In genomic region chr14:68564826-68565760, GRCh38 we compare ENCODE assay signal across 10 cellular contexts.
A peak's percentile ranks its signal among the peaks of the same experiment; 100 is the strongest.
DNase-seq lines count a peak whose midpoint lies in the region; ATAC-seq and TF ChIP-seq lines count a peak whose summit lies in the region.
"Had no signal": no experiment of that assay in that cellular context is flagged by ENCODE, and none has a peak within 500 bp of the region (broad histone marks: within the 10 kb centered on the region; RNA-seq: fewer than 3 reads in every experiment).

No MANE protein-coding gene starts in this region.

- no peaks in the 10 kb centered on the region for H3K9me3 ChIP-seq in CD4-positive, alpha-beta memory T cell (ENCODE audit: control insufficient read depth in 1 of 2, low read length in 2 of 2)
- H3K9me3 ChIP-seq in SK-N-MC (ENCODE audit: low read depth, low read length) (no peaks in the 10 kb centered on the region), esophagus (ENCODE audit: control insufficient read depth in 2 of 2, insufficient read depth in 1 of 2, low read depth in 1 of 2, low read length in 1 of 2) (no peaks in the 10 kb centered on the region)

- H3K4me1 ChIP-seq in CD4-positive, alpha-beta memory T cell (ENCODE audit: insufficient read depth, low read length): peaks cover 17% of the 10 kb centered on the region
- peaks cover 5 to 21% of the 10 kb centered on the region in 2 donors for H3K4me1 ChIP-seq in esophagus (ENCODE audit: control insufficient read depth in 2 of 2, insufficient read depth in 2 of 2, low read length in 1 of 2)

- peaks cover 0 to 2% (median 0%) of the 10 kb centered on the region in 8 donors for H3K9me3 Mint-ChIP-seq in CD4-positive, alpha-beta memory T cell
- H3K9me3 Mint-ChIP-seq in osteocyte (ENCODE audit: unreplicated experiment) (no peaks in the 10 kb centered on the region), glutamatergic neuron (ENCODE audit: unreplicated experiment) (peaks cover 8% of the 10 kb centered on the region)

- H3K4me3 ChIP-seq in CD4-positive, alpha-beta memory T cell (ENCODE audit: low read length in 2 of 2): no peak overlapping the region
- H3K4me3 ChIP-seq in SK-N-MC (no peak overlapping the region), esophagus (ENCODE audit: low read depth in 1 of 2, low read length in 2 of 2) (no peak overlapping the region)

- no peaks in the 10 kb centered on the region for H3K27me3 ChIP-seq in CD4-positive, alpha-beta memory T cell (ENCODE audit: insufficient read depth, low read length)
- no peaks in the 10 kb centered on the region for H3K27me3 ChIP-seq in esophagus (ENCODE audit: control insufficient read depth in 1 of 2, insufficient read depth in 2 of 2, low read length in 2 of 2)

- peak in 3 of 5 donors; percentile 5 to 12 (median 6) for DNase-seq in CD4-positive, alpha-beta memory T cell
- DNase-seq in SK-N-MC (ENCODE audit: low read depth, low spot score): no peak
- DNase-seq in osteocyte (ENCODE audit: extremely low spot score, unreplicated experiment): no peak
- DNase-seq in glutamatergic neuron: no peak
- DNase-seq in CD1c-positive myeloid dendritic cell (ENCODE audit: extremely low spot score): no peak
- DNase-seq in KBM-7: no peak
- DNase-seq: activated gamma-delta T cell treated with Interleukin-2 at 50 U/mL for 16 hours had no signal

- TF ChIP-seq CTCF in osteocyte (IDR thresholded peaks at IDR 0.05) (no peak), glutamatergic neuron (IDR thresholded peaks at IDR 0.05; ENCODE audit: partially characterized antibody, unreplicated experiment) (no peak)

- POLR2A ChIA-PET in CD4-positive, alpha-beta memory T cell (lab: Charles Lee; ENCODE audit: partially characterized antibody): interaction anchor here (0.7 to 2.4 kb wide), 5 partner anchors 15 to 225 kb away, joined by 3 to 10 read pairs (median 4); no protein-coding TSS in a partner anchor

- WGBS in esophagus, 2 donors: 70 to 73% methylated on average over 8 of the region's 8 CpGs

- H3K4me3 Mint-ChIP-seq in CD4-positive, alpha-beta memory T cell: peak overlapping the region in 3 of 8 donors; percentile 26 to 42 (median 41)
- H3K4me3 Mint-ChIP-seq in osteocyte (ENCODE audit: unreplicated experiment) (no peak overlapping the region), glutamatergic neuron (ENCODE audit: unreplicated experiment) (no peak overlapping the region)
- H3K4me3 Mint-ChIP-seq: immature natural killer cell had no signal

- peaks cover 0 to 8% of the 10 kb centered on the region in 2 donors for H3K36me3 Mint-ChIP-seq in CD4-positive, alpha-beta memory T cell
- no peaks in the 10 kb centered on the region for H3K36me3 Mint-ChIP-seq in osteocyte (ENCODE audit: unreplicated experiment)
- H3K36me3 Mint-ChIP-seq in glutamatergic neuron (ENCODE audit: unreplicated experiment): peaks cover 5% of the 10 kb centered on the region

- CTCF ChIA-PET in CD4-positive, alpha-beta memory T cell (lab: Charles Lee; ENCODE audit: partially characterized antibody): interaction anchor here (1.0 to 1.3 kb wide), 2 partner anchors 223 to 225 kb away, joined by 3 to 4 read pairs; no protein-coding TSS in a partner anchor

- H3K36me3 ChIP-seq in CD4-positive, alpha-beta memory T cell (ENCODE audit: insufficient read depth, low read length): no peaks in the 10 kb centered on the region
- H3K36me3 ChIP-seq in SK-N-MC (ENCODE audit: insufficient read depth, low read length) (no peaks in the 10 kb centered on the region), esophagus (ENCODE audit: control insufficient read depth in 2 of 2, insufficient read depth in 2 of 2, low read length in 1 of 2) (no peaks in the 10 kb centered on the region)

- peak overlapping the region in 5 of 7 donors; percentile 20 to 78 (median 42) for H3K27ac Mint-ChIP-seq in CD4-positive, alpha-beta memory T cell
- H3K27ac Mint-ChIP-seq in osteocyte (ENCODE audit: unreplicated experiment) (peak overlapping the region; percentile 39), glutamatergic neuron (ENCODE audit: unreplicated experiment) (no peak overlapping the region)

- intact Hi-C loops in CD4-positive, alpha-beta memory T cell (cut with micrococcal nuclease): no loop called here

- no peak overlapping the region for H3K27ac ChIP-seq in CD4-positive, alpha-beta memory T cell (ENCODE audit: low read depth, low read length)
- peak overlapping the region; percentile 12; the same call in 1 of the 2 replicates for H3K27ac ChIP-seq in SK-N-MC
- peak overlapping the region; percentile 52 to 78 for H3K27ac ChIP-seq in esophagus (ENCODE audit: low read depth in 2 of 2, low read length in 1 of 2)

- peaks cover 16 to 51% (median 27%) of the 10 kb centered on the region in 4 donors for H3K4me1 Mint-ChIP-seq in CD4-positive, alpha-beta memory T cell
- H3K4me1 Mint-ChIP-seq in osteocyte (ENCODE audit: unreplicated experiment): peaks cover 59% of the 10 kb centered on the region
- H3K4me1 Mint-ChIP-seq in glutamatergic neuron (ENCODE audit: low read depth, unreplicated experiment): peaks cover 16% of the 10 kb centered on the region

- in situ Hi-C loops in KBM-7 (cut with MboI; ENCODE audit: low pct_unique_long_range_greater_than_20kb, low sequenced_read_pairs): no loop called here

- no peaks in the 10 kb centered on the region for H3K27me3 Mint-ChIP-seq in CD4-positive, alpha-beta memory T cell
- no peaks in the 10 kb centered on the region for H3K27me3 Mint-ChIP-seq in osteocyte (ENCODE audit: unreplicated experiment)
- peaks cover 2% of the 10 kb centered on the region for H3K27me3 Mint-ChIP-seq in glutamatergic neuron (ENCODE audit: unreplicated experiment)

- no peak for ATAC-seq in GM21786 (IDR thresholded peaks at IDR 0.05; ENCODE audit: unreplicated experiment)

- H3K9ac ChIP-seq in SK-N-MC (ENCODE audit: insufficient read length): no peak overlapping the region

Comparison
In these comparisons a context has a peak if more than half of its experiments do, and no peak if none do; other contexts are left out.
1. DNase-seq: peak in CD4-positive, alpha-beta memory T cell (3 of 5); none in SK-N-MC (single experiment), osteocyte (single experiment), glutamatergic neuron (single experiment), CD1c-positive myeloid dendritic cell (single experiment) and KBM-7 (single experiment).